29 cellular contexts compared by ENCODE assay signal in the genomic region with DNA sequence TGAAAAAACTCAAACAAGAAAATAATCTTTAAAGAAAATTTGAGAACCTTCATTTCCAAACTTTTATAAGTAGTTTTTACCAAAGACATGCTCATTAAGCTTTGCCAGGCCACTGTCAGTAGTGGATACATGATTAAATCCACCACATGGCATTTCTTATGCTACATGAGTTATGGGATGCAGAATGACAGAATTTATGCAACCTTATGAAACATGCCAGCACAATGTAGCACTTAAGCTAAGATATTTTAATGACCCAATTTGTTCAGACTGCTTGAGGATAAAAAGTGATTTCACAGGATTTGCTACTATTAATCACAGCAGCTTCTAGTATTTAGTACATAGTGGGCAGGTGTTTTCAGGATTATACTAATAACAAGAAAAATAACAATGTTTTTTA.
"Had no signal": no experiment of that assay in that cellular context is flagged by ENCODE, and none has a peak within 500 bp of the region (broad histone marks: within the 10 kb centered on the region; RNA-seq: fewer than 3 reads in every experiment).

No MANE protein-coding gene starts in this region.

- H3K4me1 Mint-ChIP-seq: naive thymus-derived CD4-positive, alpha-beta T cell; natural killer cell; neural progenitor cell; stimulated activated effector memory CD8-positive, alpha-beta T cell treated with anti-CD3 and anti-CD28 coated beads, Interleukin-12 subunit alpha, Interleukin-12 subunit beta, amount 100 ng/mL, for 72 hours; stimulated activated naive B cell treated with anti-CD40 and anti-IgM and Interleukin-4, amounts not matched to agents 10 μg/mL and 1 μg/mL and 100 μg/mL, for 72 hours had no signal

- H3K27me3 ChIP-seq: neural progenitor cell, ovary, right lobe of liver, stomach, thyroid gland, tibial nerve, upper lobe of left lung, vagina had no signal

- ATAC-seq: naive thymus-derived CD4-positive, alpha-beta T cell; natural killer cell; psoas muscle; right cardiac atrium; right lobe of liver; stimulated activated effector memory CD8-positive, alpha-beta T cell treated with anti-CD3 and anti-CD28 coated beads, Interleukin-12 subunit alpha, Interleukin-12 subunit beta, amount 100 ng/mL, for 72 hours; stimulated activated naive B cell treated with anti-CD40 and anti-IgM and Interleukin-4, amounts not matched to agents 10 μg/mL and 1 μg/mL and 100 μg/mL, for 72 hours had no signal

- H2AFZ ChIP-seq: neural progenitor cell, parathyroid adenoma had no signal

- H3K4me3 Mint-ChIP-seq: naive thymus-derived CD4-positive, alpha-beta T cell; natural killer cell; nephron; neural progenitor cell; stimulated activated effector memory CD8-positive, alpha-beta T cell treated with anti-CD3 and anti-CD28 coated beads, Interleukin-12 subunit alpha, Interleukin-12 subunit beta, amount 100 ng/mL, for 72 hours; stimulated activated naive B cell treated with anti-CD40 and anti-IgM and Interleukin-4, amounts not matched to agents 10 μg/mL and 1 μg/mL and 100 μg/mL, for 72 hours; stimulated activated naive CD8-positive, alpha-beta T cell treated with anti-CD3 and anti-CD28 coated beads, Interleukin-15, Interleukin-2, amounts not matched to agents 100 ng/mL and 50 ng/mL, for 24 hours had no signal

- H3K9me3 ChIP-seq: ovary, psoas muscle, right lobe of liver, stomach, thoracic aorta, thyroid gland, tibial nerve, upper lobe of left lung, vagina had no signal

- H3K27ac ChIP-seq: neural progenitor cell, ovary, parathyroid adenoma, psoas muscle, right lobe of liver, stomach, thoracic aorta, thyroid gland, tibial nerve, upper lobe of left lung, vagina had no signal

- H3K36me3 Mint-ChIP-seq: naive thymus-derived CD4-positive, alpha-beta T cell; natural killer cell; neural progenitor cell; stimulated activated effector memory CD8-positive, alpha-beta T cell treated with anti-CD3 and anti-CD28 coated beads, Interleukin-12 subunit alpha, Interleukin-12 subunit beta, amount 100 ng/mL, for 72 hours; stimulated activated naive B cell treated with anti-CD40 and anti-IgM and Interleukin-4, amounts not matched to agents 10 μg/mL and 1 μg/mL and 100 μg/mL, for 72 hours had no signal

- H3K27me3 Mint-ChIP-seq: progenitor cell of endocrine pancreas; stimulated activated naive CD8-positive, alpha-beta T cell treated with anti-CD3 and anti-CD28 coated beads, Interleukin-15, Interleukin-2, amounts not matched to agents 100 ng/mL and 50 ng/mL, for 24 hours had no signal

- H3K4me2 ChIP-seq: neural progenitor cell had no signal

- H3K9me3 Mint-ChIP-seq: stimulated activated effector memory CD8-positive, alpha-beta T cell treated with anti-CD3 and anti-CD28 coated beads, Interleukin-12 subunit alpha, Interleukin-12 subunit beta, amount 100 ng/mL, for 72 hours; stimulated activated naive CD8-positive, alpha-beta T cell treated with anti-CD3 and anti-CD28 coated beads, Interleukin-15, Interleukin-2, amounts not matched to agents 100 ng/mL and 50 ng/mL, for 24 hours had no signal

- H3K4me1 ChIP-seq: neural progenitor cell, parathyroid adenoma, right lobe of liver, stomach, thyroid gland, tibial nerve, upper lobe of left lung had no signal

- H3K4me3 ChIP-seq: neural progenitor cell, ovary, psoas muscle, right lobe of liver, stomach, thoracic aorta, thyroid gland, tibial nerve, upper lobe of left lung, vagina had no signal

- H3K27ac Mint-ChIP-seq: naive thymus-derived CD4-positive, alpha-beta T cell; natural killer cell; nephron; neural progenitor cell; progenitor cell of endocrine pancreas; stimulated activated effector memory CD8-positive, alpha-beta T cell treated with anti-CD3 and anti-CD28 coated beads, Interleukin-12 subunit alpha, Interleukin-12 subunit beta, amount 100 ng/mL, for 72 hours; stimulated activated naive B cell treated with anti-CD40 and anti-IgM and Interleukin-4, amounts not matched to agents 10 μg/mL and 1 μg/mL and 100 μg/mL, for 72 hours; stimulated activated naive CD8-positive, alpha-beta T cell treated with anti-CD3 and anti-CD28 coated beads, Interleukin-15, Interleukin-2, amounts not matched to agents 100 ng/mL and 50 ng/mL, for 24 hours had no signal

- H3K36me3 ChIP-seq: neural progenitor cell, ovary, right lobe of liver, stomach, thoracic aorta, thyroid gland, tibial nerve, upper lobe of left lung, vagina had no signal

- DNase-seq: naive thymus-derived CD4-positive, alpha-beta T cell; natural killer cell; occipital lobe; ovary; posterior cingulate gyrus; psoas muscle; retina; right cardiac atrium; right lobe of liver; small intestine; stimulated activated CD4-positive, alpha-beta T cell treated with anti-CD3 and anti-CD28 coated beads, Interleukin-15, amount 100 ng/mL, for 24 hours; stimulated activated CD4-positive, alpha-beta T cell treated with anti-CD3 and anti-CD28 coated beads, Interleukin-2, amount 100 ng/mL, for 24 hours; stimulated activated CD4-positive, alpha-beta T cell treated with anti-CD3 and anti-CD28 coated beads, Interleukin-2, amount 100 ng/mL, for 48 hours; stimulated activated CD4-positive, alpha-beta T cell treated with anti-CD3 and anti-CD28 coated beads, Interleukin-4, amount 100 ng/mL, for 24 hours; stimulated activated naive B cell treated with anti-CD40 and anti-IgM and Interleukin-4, amounts not matched to agents 10 μg/mL and 1 μg/mL and 100 μg/mL, for 72 hours; stimulated activated naive CD4-positive, alpha-beta T cell treated with Interleukin-2 at 50 U/mL for 16 hours; stomach; thyroid gland; trophoblast cell; upper lobe of left lung had no signal

- H3K79me2 ChIP-seq: parathyroid adenoma had no signal
